11 cellular contexts compared by ENCODE assay signal in genomic region chr22:42938976-42939375, GRCh38.
DNase-seq lines count a peak whose midpoint lies in the region; ATAC-seq, FAIRE-seq and TF ChIP-seq lines count a peak whose summit lies in the region.
"Had no signal": no experiment of that assay in that cellular context is flagged by ENCODE, and none has a peak within 500 bp of the region (broad histone marks: within the 10 kb centered on the region; RNA-seq: fewer than 3 reads in every experiment).

No MANE protein-coding gene starts in this region.

- intact Hi-C loops in mammary epithelial cell (cut with micrococcal nuclease) (loop anchor here (2.0 to 5.0 kb wide), 3 partner anchors 20 to 82 kb away; partner anchors contain the start of gene ARFGAP3), kidney (cut with DNase I) (no loop called here)
- intact Hi-C loops in activated naive CD4-positive, alpha-beta T cell treated with anti-CD3 and anti-CD28 coated beads for 36 hours (cut with micrococcal nuclease), result no loop called here

- H3K4me1 Mint-ChIP-seq in activated naive CD4-positive, alpha-beta T cell treated with anti-CD3 and anti-CD28 coated beads for 36 hours (ENCODE audit: low read depth), result peaks cover 42% of the 10 kb centered on the region

- H3K9me3 ChIP-seq in GM23248 (ENCODE audit: low read depth), result no peaks in the 10 kb centered on the region
- no peaks in the 10 kb centered on the region for H3K9me3 ChIP-seq in mammary epithelial cell (replicated peaks; ENCODE audit: insufficient read depth, low read length)
- H3K9me3 ChIP-seq in kidney (ENCODE audit: control insufficient read depth in 1 of 2, low read length in 2 of 2), result no peaks in the 10 kb centered on the region
- no peaks in the 10 kb centered on the region for H3K9me3 ChIP-seq in smooth muscle cell (replicated peaks; ENCODE audit: low read depth)

- H4K20me1 ChIP-seq in GM23248 (ENCODE audit: insufficient read depth) (no peaks in the 10 kb centered on the region), mammary epithelial cell (ENCODE audit: insufficient read depth, low read length) (no peaks in the 10 kb centered on the region), smooth muscle cell (ENCODE audit: low read depth) (peaks cover 67% of the 10 kb centered on the region)

- no peaks in the 10 kb centered on the region for H3K9me2 ChIP-seq in GM23248 (ENCODE audit: insufficient read depth)

- peaks cover 57% of the 10 kb centered on the region for H3K4me1 ChIP-seq in GM23248 (ENCODE audit: insufficient read depth)
- H3K4me1 ChIP-seq in mammary epithelial cell (ENCODE audit: insufficient read depth, low read length), result peaks cover 54% of the 10 kb centered on the region
- H3K4me1 ChIP-seq in kidney (ENCODE audit: control insufficient read depth in 1 of 2, insufficient read depth in 1 of 2, low read depth in 1 of 2, low read length in 2 of 2), result peaks cover 18 to 30% of the 10 kb centered on the region in 2 donors
- peaks cover 9% of the 10 kb centered on the region for H3K4me1 ChIP-seq in smooth muscle cell (ENCODE audit: low read depth)

- peak overlapping the region; percentile 80 for H3K27ac ChIP-seq in GM23248
- peak overlapping the region; percentile 80 for H3K27ac ChIP-seq in mammary epithelial cell (ENCODE audit: insufficient read depth, low read depth, low read length)
- peak overlapping the region; percentile 13 to 34 for H3K27ac ChIP-seq in kidney (ENCODE audit: low read depth in 2 of 2, low read length in 2 of 2)
- peak overlapping the region; percentile 52 for H3K27ac ChIP-seq in smooth muscle cell (ENCODE audit: low read depth)

- no peaks in the 10 kb centered on the region for H3K27me3 Mint-ChIP-seq in activated naive CD4-positive, alpha-beta T cell treated with anti-CD3 and anti-CD28 coated beads for 36 hours (ENCODE audit: low read depth)
- H3K27me3 Mint-ChIP-seq: CD4-positive, CD25-positive, alpha-beta regulatory T cell had no signal

- H3K4me2 ChIP-seq in GM23248 (ENCODE audit: unreplicated experiment) (no peak overlapping the region), mammary epithelial cell (ENCODE audit: insufficient read depth, low read depth, low read length) (peak overlapping the region; percentile 56), smooth muscle cell (no peak overlapping the region)

- H3K79me2 ChIP-seq in GM23248 (ENCODE audit: insufficient read depth) (peaks cover 90% of the 10 kb centered on the region), mammary epithelial cell (ENCODE audit: insufficient read depth, low read length) (peaks cover 84% of the 10 kb centered on the region), smooth muscle cell (ENCODE audit: low read depth) (peaks cover 62% of the 10 kb centered on the region)

- no peak for TF ChIP-seq CTCF in mammary epithelial cell (conservative IDR thresholded peaks at IDR 0.05 in 1 of 2, IDR thresholded peaks at IDR 0.05 in 1 of 2; ENCODE audit: extremely low read depth in 1 of 2, insufficient read depth in 1 of 2, low read depth in 1 of 2, low read length in 2 of 2)
- no peak for TF ChIP-seq CTCF in kidney (IDR thresholded peaks at IDR 0.05; ENCODE audit: borderline replicate concordance, extremely low read depth, insufficient read depth)
- no peak for TF ChIP-seq CTCF in smooth muscle cell (IDR thresholded peaks at IDR 0.05; ENCODE audit: borderline replicate concordance, insufficient read depth, poor library complexity, severe bottlenecking)

- H3K4me3 ChIP-seq in GM23248 (no peak overlapping the region), mammary epithelial cell (replicated peaks in 1 of 3; ENCODE audit: insufficient read depth in 1 of 3, low read depth in 2 of 3, low read length in 3 of 3) (no peak overlapping the region), kidney (ENCODE audit: low read length in 2 of 2) (no peak overlapping the region), smooth muscle cell (no peak overlapping the region)

- H3K27me3 ChIP-seq in GM23248 (replicated peaks; ENCODE audit: insufficient read depth) (no peaks in the 10 kb centered on the region), mammary epithelial cell (ENCODE audit: insufficient read depth, low read length) (no peaks in the 10 kb centered on the region), smooth muscle cell (ENCODE audit: low read depth) (no peaks in the 10 kb centered on the region)

- FAIRE-seq in kidney (lab: Jason Lieb, UNC), result no peak
- FAIRE-seq: endometrium had no signal

- peaks cover 53% of the 10 kb centered on the region for H3F3A ChIP-seq in GM23248 (ENCODE audit: insufficient read depth)
- peaks cover 7% of the 10 kb centered on the region for H3F3A ChIP-seq in smooth muscle cell (ENCODE audit: low read depth)

- CTCF ChIA-PET in mammary epithelial cell (lab: Charles Lee; ENCODE audit: low non-redundant PET), result no interaction called here
- CTCF ChIA-PET in activated naive CD4-positive, alpha-beta T cell treated with anti-CD3 and anti-CD28 coated beads for 36 hours (lab: Charles Lee), result no interaction called here

- H3K27ac Mint-ChIP-seq in activated naive CD4-positive, alpha-beta T cell treated with anti-CD3 and anti-CD28 coated beads for 36 hours, result no peak overlapping the region

- no peak for ATAC-seq in HG03565 (IDR thresholded peaks at IDR 0.05; ENCODE audit: unreplicated experiment)

- no peaks in the 10 kb centered on the region for H3K9me3 Mint-ChIP-seq in activated naive CD4-positive, alpha-beta T cell treated with anti-CD3 and anti-CD28 coated beads for 36 hours
- H3K9me3 Mint-ChIP-seq: CD4-positive, CD25-positive, alpha-beta regulatory T cell had no signal

- in situ Hi-C loops in GM23248 (cut with MboI) (no loop called here), mammary epithelial cell (cut with MboI; ENCODE audit: low sequenced_read_pairs in 2 of 2) (no loop called here)

- H3K36me3 Mint-ChIP-seq in activated naive CD4-positive, alpha-beta T cell treated with anti-CD3 and anti-CD28 coated beads for 36 hours (ENCODE audit: low read depth), result peaks cover 1% of the 10 kb centered on the region

- dilution Hi-C loops in mammary epithelial cell (cut with HindIII; ENCODE audit: low sequenced_read_pairs), result loop anchor here (5.0 kb wide), 1 partner anchor 73 kb away; no protein-coding TSS in a partner anchor

- WGBS in GM23248 (ENCODE audit: low coverage in 1 of 2, low lambda C conversion rate in 2 of 2, missing lambda C conversion rate in 2 of 2), 2 experiments, result 65% methylated on average over 5 of the region's 5 CpGs
- whole genome bisulfite sequencing in mammary epithelial cell (ENCODE audit: low coverage, missing lambda C conversion rate), result 13% methylated on average over 5 of the region's 5 CpGs
- 83% methylated on average over 5 of the region's 5 CpGs for WGBS in smooth muscle cell (ENCODE audit: low lambda C conversion rate)

- H2AFZ ChIP-seq in GM23248 (no peak overlapping the region), mammary epithelial cell (ENCODE audit: low read depth, low read length) (no peak overlapping the region), smooth muscle cell (ENCODE audit: low read depth) (no peak overlapping the region)

- peak; percentile 30 for DNase-seq in GM23248
- peak; percentile 66 for DNase-seq in mammary epithelial cell
- DNase-seq in kidney, result no peak
- no peak for DNase-seq in smooth muscle cell (lab: John Stamatoyannopoulos, UW; ENCODE audit: unreplicated experiment)
- DNase-seq in C1 segment of cervical spinal cord (lab: John Stamatoyannopoulos, UW), result no peak
- no peak for DNase-seq in NCI-H2196 (lab: John Stamatoyannopoulos, UW; ENCODE audit: unreplicated experiment)
- no peak for DNase-seq in activated naive CD4-positive, alpha-beta T cell treated with anti-CD3 and anti-CD28 coated beads for 36 hours
- DNase-seq: MM.1S had no signal

- H3K36me3 ChIP-seq in GM23248 (ENCODE audit: low read depth) (0 out of 2 replicates have a peak, but pooled peaks cover 4% of the 10 kb centered on the region), mammary epithelial cell (ENCODE audit: insufficient read depth, low read length) (no peaks in the 10 kb centered on the region), kidney (ENCODE audit: control insufficient read depth in 1 of 2, insufficient read depth in 2 of 2, low read length in 2 of 2) (no peaks in the 10 kb centered on the region), smooth muscle cell (ENCODE audit: low read depth) (no peaks in the 10 kb centered on the region)

- H3K4me3 Mint-ChIP-seq in activated naive CD4-positive, alpha-beta T cell treated with anti-CD3 and anti-CD28 coated beads for 36 hours, result no peak overlapping the region

- BruUV-seq in mammary epithelial cell (replicated peaks; lab: Mats Ljungman, UMichigan), result no TSS peak

- H3K9ac ChIP-seq in GM23248 (peak overlapping the region; percentile 63), mammary epithelial cell (ENCODE audit: insufficient read depth, low read length) (no peak overlapping the region), kidney (ENCODE audit: low read length in 2 of 2) (no peak overlapping the region), smooth muscle cell (ENCODE audit: low read depth) (no peak overlapping the region)

Comparison
In these comparisons a context has a peak if more than half of its experiments do, and no peak if none do; other contexts are left out.
1. DNase-seq: peak in GM23248 (single experiment) and mammary epithelial cell (single experiment); none in kidney (single experiment), smooth muscle cell (single experiment), C1 segment of cervical spinal cord (0 of 14), NCI-H2196 (single experiment) and activated naive CD4-positive, alpha-beta T cell treated with anti-CD3 and anti-CD28 coated beads for 36 hours (single experiment).
2. H3K27ac ChIP-seq: peak in every context shown above with its lines; median percentile 80 in GM23248; 80 in mammary epithelial cell; 52 in smooth muscle cell; 24 in kidney.